In the genomic region with DNA sequence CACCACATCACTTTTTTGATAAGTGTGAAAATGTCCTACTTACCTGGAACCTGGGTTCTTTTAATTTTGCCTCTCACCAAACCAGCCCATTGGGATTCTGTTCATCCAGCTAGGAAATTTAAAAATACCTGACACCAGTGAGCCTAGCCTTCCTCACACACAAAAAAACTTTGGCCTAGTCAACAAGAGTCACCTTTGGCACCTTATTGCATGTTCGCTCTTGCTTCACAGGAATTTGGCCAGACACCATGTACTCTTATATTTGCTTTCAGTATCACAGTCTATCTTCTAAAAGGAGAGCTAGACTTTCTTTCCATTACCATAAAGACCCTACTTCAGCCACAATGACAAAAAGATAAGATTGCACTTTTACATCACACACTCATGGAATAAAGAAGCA, we compare ENCODE assay signal across 41 cellular contexts.
"Had no signal": no experiment of that assay in that cellular context is flagged by ENCODE, and none has a peak within 500 bp of the region (broad histone marks: within the 10 kb centered on the region; RNA-seq: fewer than 3 reads in every experiment).

No MANE protein-coding gene starts in this region.

- H3K4me1 ChIP-seq: adrenal gland, ascending aorta, body of pancreas, breast epithelium had no signal

- H3K36me3 ChIP-seq: adrenal gland, ascending aorta, brain microvascular endothelial cell, breast epithelium, cardiac muscle cell had no signal

- FAIRE-seq: astrocyte, bronchial epithelial cell had no signal

- ATAC-seq: activated naive CD4-positive, alpha-beta T cell treated with anti-CD3 and anti-CD28 coated beads, Interleukin-2, amount 50 U/mL, for 72 hours; activated naive CD8-positive, alpha-beta T cell treated with anti-CD3 and anti-CD28 coated beads, Interleukin-2, amount 50 U/mL, for 24 hours; activated T-cell treated with anti-CD3 and anti-CD28 coated beads, Interleukin-2, amount 50 U/mL, for 4 hours; activated T-cell treated with anti-CD3 and anti-CD28 coated beads, Interleukin-2, amount 50 U/mL, for 72 hours; activated T-helper 17 cell treated with anti-CD3 and anti-CD28 coated beads, Interleukin-2, amount 50 U/mL, for 72 hours; body of pancreas had no signal

- H3K27me3 ChIP-seq: adrenal gland, ascending aorta, body of pancreas, brain microvascular endothelial cell, breast epithelium, cardiac muscle cell had no signal

- H3K4me1 Mint-ChIP-seq: activated naive CD4-positive, alpha-beta T cell treated with anti-CD3 and anti-CD28 coated beads, Interleukin-2, amount 10 ng/mL, durations not matched to agents 7 days and 5 days; activated naive CD4-positive, alpha-beta T cell treated with anti-CD3 and anti-CD28 coated beads, Interleukin-2, amount 50 U/mL, for 24 hours; activated naive CD8-positive, alpha-beta T cell treated with anti-CD3 and anti-CD28 coated beads for 36 hours; activated naive CD8-positive, alpha-beta T cell treated with anti-CD3 and anti-CD28 coated beads, Interleukin-2, amount 10 ng/mL, durations not matched to agents 7 days and 5 days; activated naive CD8-positive, alpha-beta T cell treated with anti-CD3 and anti-CD28 coated beads, Interleukin-2, amount 50 U/mL, for 24 hours; activated T-helper 17 cell treated with anti-CD3 and anti-CD28 coated beads, Interleukin-2, amount 50 U/mL, for 72 hours; brain; central memory CD8-positive, alpha-beta T cell had no signal

- H3K4me3 Mint-ChIP-seq: activated naive CD4-positive, alpha-beta T cell treated with anti-CD3 and anti-CD28 coated beads for 36 hours; activated naive CD4-positive, alpha-beta T cell treated with anti-CD3 and anti-CD28 coated beads, Interleukin-2, amount 10 ng/mL, durations not matched to agents 7 days and 5 days; activated naive CD4-positive, alpha-beta T cell treated with anti-CD3 and anti-CD28 coated beads, Interleukin-2, amount 50 U/mL, for 24 hours; activated naive CD8-positive, alpha-beta T cell; activated naive CD8-positive, alpha-beta T cell treated with anti-CD3 and anti-CD28 coated beads for 36 hours; activated naive CD8-positive, alpha-beta T cell treated with anti-CD3 and anti-CD28 coated beads, Interleukin-2, amount 10 ng/mL, durations not matched to agents 7 days and 5 days; activated naive CD8-positive, alpha-beta T cell treated with anti-CD3 and anti-CD28 coated beads, Interleukin-2, amount 50 U/mL, for 24 hours; activated T-cell treated with anti-CD3 and anti-CD28 coated beads, Interleukin-2, amount 50 U/mL, for 24 hours; activated T-cell treated with anti-CD3 and anti-CD28 coated beads, Interleukin-2, amount 50 U/mL, for 4 hours; activated T-cell treated with anti-CD3 and anti-CD28 coated beads, Interleukin-2, amount 50 U/mL, for 72 hours; activated T-helper 1 cell treated with anti-CD3 and anti-CD28 coated beads, Interleukin-12 subunit alpha, Interleukin-12 subunit beta, Interleukin-2, Interleukin-4 antibody, amounts not matched to agents 30 ng/mL and 10 ng/mL and 1 ng/mL, durations not matched to agents 14 hours and 24 hours and 36 hours; activated T-helper 17 cell treated with anti-CD3 and anti-CD28 coated beads, Interleukin-2, amount 50 U/mL, for 72 hours; brain; central memory CD8-positive, alpha-beta T cell had no signal

- H3K27ac ChIP-seq: adrenal gland, ascending aorta, body of pancreas, brain microvascular endothelial cell, breast epithelium, cardiac muscle cell had no signal

- DNase-seq: activated effector memory CD4-positive, alpha-beta T cell treated with anti-CD3 and anti-CD28 coated beads, Interleukin-2, amount 50 U/mL, for 16 hours; activated effector memory CD4-positive, alpha-beta T cell treated with Interleukin-2 at 50 U/mL for 16 hours; activated gamma-delta T cell; activated gamma-delta T cell treated with Interleukin-2 at 50 U/mL for 16 hours; activated naive CD4-positive, alpha-beta T cell; activated naive CD4-positive, alpha-beta T cell treated with anti-CD3 and anti-CD28 coated beads for 36 hours; activated naive CD4-positive, alpha-beta T cell treated with anti-CD3 and anti-CD28 coated beads, Interleukin-2, amount 10 ng/mL, durations not matched to agents 7 days and 5 days; activated naive CD4-positive, alpha-beta T cell treated with anti-CD3 and anti-CD28 coated beads, Interleukin-2, amount 50 U/mL, for 16 hours; activated naive CD4-positive, alpha-beta T cell treated with Interleukin-2 at 50 U/mL for 16 hours; activated naive CD8-positive, alpha-beta T cell treated with anti-CD3 and anti-CD28 coated beads for 36 hours; activated naive CD8-positive, alpha-beta T cell treated with anti-CD3 and anti-CD28 coated beads, Interleukin-2, amount 10 ng/mL, durations not matched to agents 7 days and 5 days; activated naive CD8-positive, alpha-beta T cell treated with anti-CD3 and anti-CD28 coated beads, Interleukin-2, amount 50 U/mL, for 24 hours; activated T-cell treated with anti-CD3 and anti-CD28 coated beads for 4 hours; activated T-cell treated with anti-CD3 and anti-CD28 coated beads, Interleukin-2, amount 50 U/mL, for 1 hour; activated T-cell treated with anti-CD3 and anti-CD28 coated beads, Interleukin-2, amount 50 U/mL, for 24 hours; activated T-cell treated with anti-CD3 and anti-CD28 coated beads, Interleukin-2, amount 50 U/mL, for 4 hours; activated T-cell treated with anti-CD3 and anti-CD28 coated beads, Interleukin-2, amount 50 U/mL, for 48 hours; activated T-cell treated with anti-CD3 and anti-CD28 coated beads, Interleukin-2, amount 50 U/mL, for 72 hours; adrenal gland; amniotic stem cell; amygdala; anterior cingulate cortex; aorta; body of pancreas; brain microvascular endothelial cell; caudate nucleus; central memory CD4-positive, alpha-beta T cell; cerebellar nuclear complex had no signal

- H3K9me3 ChIP-seq: ascending aorta, body of pancreas had no signal

- H3K27me3 Mint-ChIP-seq: activated naive CD4-positive, alpha-beta T cell treated with anti-CD3 and anti-CD28 coated beads, Interleukin-2, amount 10 ng/mL, durations not matched to agents 7 days and 5 days; activated naive CD4-positive, alpha-beta T cell treated with anti-CD3 and anti-CD28 coated beads, Interleukin-2, amount 50 U/mL, for 24 hours; activated naive CD8-positive, alpha-beta T cell; activated naive CD8-positive, alpha-beta T cell treated with anti-CD3 and anti-CD28 coated beads for 36 hours; activated naive CD8-positive, alpha-beta T cell treated with anti-CD3 and anti-CD28 coated beads, Interleukin-2, amount 10 ng/mL, durations not matched to agents 7 days and 5 days; activated naive CD8-positive, alpha-beta T cell treated with anti-CD3 and anti-CD28 coated beads, Interleukin-2, amount 50 U/mL, for 24 hours; activated T-cell treated with anti-CD3 and anti-CD28 coated beads, Interleukin-2, amount 50 U/mL, for 24 hours; activated T-helper 17 cell treated with anti-CD3 and anti-CD28 coated beads, Interleukin-2, amount 50 U/mL, for 72 hours; central memory CD8-positive, alpha-beta T cell had no signal

- H3K4me3 ChIP-seq: adrenal gland, ascending aorta, body of pancreas, breast epithelium, cardiac muscle cell had no signal

- H3K27ac Mint-ChIP-seq: activated naive CD4-positive, alpha-beta T cell treated with anti-CD3 and anti-CD28 coated beads for 36 hours; activated naive CD4-positive, alpha-beta T cell treated with anti-CD3 and anti-CD28 coated beads, Interleukin-2, amount 10 ng/mL, durations not matched to agents 7 days and 5 days; activated naive CD4-positive, alpha-beta T cell treated with anti-CD3 and anti-CD28 coated beads, Interleukin-2, amount 50 U/mL, for 24 hours; activated naive CD4-positive, alpha-beta T cell treated with anti-CD3 and anti-CD28 coated beads, Interleukin-2, amount 50 U/mL, for 72 hours; activated naive CD8-positive, alpha-beta T cell; activated naive CD8-positive, alpha-beta T cell treated with anti-CD3 and anti-CD28 coated beads for 36 hours; activated naive CD8-positive, alpha-beta T cell treated with anti-CD3 and anti-CD28 coated beads, Interleukin-2, amount 10 ng/mL, durations not matched to agents 7 days and 5 days; activated naive CD8-positive, alpha-beta T cell treated with anti-CD3 and anti-CD28 coated beads, Interleukin-2, amount 50 U/mL, for 24 hours; activated T-cell treated with anti-CD3 and anti-CD28 coated beads, Interleukin-2, amount 50 U/mL, for 24 hours; activated T-cell treated with anti-CD3 and anti-CD28 coated beads, Interleukin-2, amount 50 U/mL, for 72 hours; activated T-helper 1 cell treated with anti-CD3 and anti-CD28 coated beads, Interleukin-12 subunit alpha, Interleukin-12 subunit beta, Interleukin-2, Interleukin-4 antibody, amounts not matched to agents 30 ng/mL and 10 ng/mL and 1 ng/mL, durations not matched to agents 14 hours and 24 hours and 36 hours; activated T-helper 17 cell treated with anti-CD3 and anti-CD28 coated beads, Interleukin-2, amount 50 U/mL, for 72 hours; activated T-helper 2 cell treated with anti-CD3 and anti-CD28 coated beads, Interferon-gamma antibody, Interleukin-2, Interleukin-4, amounts not matched to agents 10 μg/mL and 5 μg/mL and 100 μg/mL, durations not matched to agents 14 hours and 24 hours and 36 hours; brain had no signal

- H3K36me3 Mint-ChIP-seq: activated naive CD4-positive, alpha-beta T cell treated with anti-CD3 and anti-CD28 coated beads, Interleukin-2, amount 10 ng/mL, durations not matched to agents 7 days and 5 days; activated naive CD4-positive, alpha-beta T cell treated with anti-CD3 and anti-CD28 coated beads, Interleukin-2, amount 50 U/mL, for 24 hours; activated naive CD8-positive, alpha-beta T cell treated with anti-CD3 and anti-CD28 coated beads for 36 hours; activated naive CD8-positive, alpha-beta T cell treated with anti-CD3 and anti-CD28 coated beads, Interleukin-2, amount 10 ng/mL, durations not matched to agents 7 days and 5 days; brain had no signal
